ENCODE assay signal across 13 cellular contexts in genomic region chr17:61000911-61001310, GRCh38.
DNase-seq lines count a peak whose midpoint lies in the region; ATAC-seq, FAIRE-seq and TF ChIP-seq lines count a peak whose summit lies in the region.
"Had no signal": no experiment of that assay in that cellular context is flagged by ENCODE, and none has a peak within 500 bp of the region (broad histone marks: within the 10 kb centered on the region; RNA-seq: fewer than 3 reads in every experiment).

No MANE protein-coding gene starts in this region.

- RAD21 ChIA-PET in GM12878 (lab: Charles Lee; ENCODE audit: unreplicated experiment): interaction anchor here (0.8 to 2.3 kb wide), 5 partner anchors 11 to 411 kb away, joined by 3 to 11 read pairs (median 3); no protein-coding TSS in a partner anchor

- CTCF ChIA-PET in GM12878 (lab: Yijun Ruan, JAX): interaction anchor here (0.6 to 1.8 kb wide), 11 partner anchors 8 to 361 kb away, joined by 3 to 11 read pairs (median 5); no protein-coding TSS in a partner anchor

- in situ Hi-C loops in GM12878 (cut with MboI): no loop called here

- no peaks in the 10 kb centered on the region for H3K9me3 ChIP-seq in GM12878 (replicated peaks; ENCODE audit: control insufficient read depth, insufficient read depth, low read length)
- H3K9me3 ChIP-seq: right atrium auricular region had no signal

- H3K9me3 Mint-ChIP-seq in mesothelial cell of epicardium: no peaks in the 10 kb centered on the region
- H3K9me3 Mint-ChIP-seq in naive thymus-derived CD8-positive, alpha-beta T cell: no peaks in the 10 kb centered on the region

- no peaks in the 10 kb centered on the region for H3K27me3 Mint-ChIP-seq in mesothelial cell of epicardium (ENCODE audit: low read depth)
- peaks cover 0 to 1% (median 0%) of the 10 kb centered on the region in 5 donors for H3K27me3 Mint-ChIP-seq in naive thymus-derived CD8-positive, alpha-beta T cell

- DNase-seq in ELR (ENCODE audit: low read depth) (peak; percentile 77), M059J (ENCODE audit: low read depth) (peak; percentile 58), GM12878 (ENCODE audit: low read depth, low spot score) (no peak), mesothelial cell of epicardium (ENCODE audit: low spot score in 2 of 2, unreplicated experiment in 2 of 2) (no peak)
- DNase-seq in naive thymus-derived CD8-positive, alpha-beta T cell: no peak
- no peak for DNase-seq in activated effector memory CD4-positive, alpha-beta T cell treated with Interleukin-2 at 50 U/mL for 16 hours
- DNase-seq: activated CD4-positive, alpha-beta T cell treated with anti-CD3 and anti-CD28 coated beads for 4 hours; NCI-H748 treated with DMSO at 0.1 percent for 48 hours had no signal

- no peak overlapping the region for H2AFZ ChIP-seq in GM12878 (ENCODE audit: control insufficient read depth, low read depth, low read length)

- no peak for TF ChIP-seq POLR2A in GM12878 (IDR thresholded peaks at IDR 0.05; ENCODE audit: low read depth, low read length)

- no peak overlapping the region for H3K27ac ChIP-seq in GM12878 (ENCODE audit: control insufficient read depth, insufficient read depth)
- H3K27ac ChIP-seq: HL-60, right atrium auricular region had no signal

- H3K79me2 ChIP-seq in GM12878 (ENCODE audit: control insufficient read depth, insufficient read depth, low read length): no peaks in the 10 kb centered on the region

- H3K4me3 Mint-ChIP-seq in mesothelial cell of epicardium: no peak overlapping the region
- no peak overlapping the region for H3K4me3 Mint-ChIP-seq in naive thymus-derived CD8-positive, alpha-beta T cell

- POLR2A ChIA-PET in GM12878 (lab: Charles Lee): no interaction called here
- POLR2A ChIA-PET in naive thymus-derived CD8-positive, alpha-beta T cell (lab: Charles Lee): no interaction called here

- WGBS in GM12878 (ENCODE audit: insufficient coverage, insufficient replicate concordance, low lambda C conversion rate, missing lambda C conversion rate): 61% methylated on average over 2 of the region's 2 CpGs

- no peak for TF ChIP-seq EP300 in GM12878 (IDR thresholded peaks at IDR 0.05; ENCODE audit: borderline replicate concordance in 1 of 2, control insufficient read depth in 1 of 2, low read depth in 2 of 2, low read length in 2 of 2)

- H3K27me3 ChIP-seq in GM12878 (replicated peaks in 1 of 2; ENCODE audit: control insufficient read depth in 2 of 2, insufficient read depth in 2 of 2, low read length in 1 of 2): no peaks in the 10 kb centered on the region
- H3K27me3 ChIP-seq: right atrium auricular region had no signal

- peak overlapping the region; percentile 36 for H3K27ac Mint-ChIP-seq in mesothelial cell of epicardium
- H3K27ac Mint-ChIP-seq in naive thymus-derived CD8-positive, alpha-beta T cell: no peak overlapping the region

- no peaks in the 10 kb centered on the region for H3K36me3 ChIP-seq in GM12878 (ENCODE audit: control insufficient read depth in 2 of 2, insufficient read depth in 2 of 2, low read length in 1 of 2)
- H3K36me3 ChIP-seq: right atrium auricular region had no signal

- peaks cover 43% of the 10 kb centered on the region for H3K4me1 Mint-ChIP-seq in mesothelial cell of epicardium
- no peaks in the 10 kb centered on the region for H3K4me1 Mint-ChIP-seq in naive thymus-derived CD8-positive, alpha-beta T cell

- no peak for TF ChIP-seq CTCF in GM12878 (IDR thresholded peaks at IDR 0.05 in 2 of 3, conservative IDR thresholded peaks at IDR 0.05 in 1 of 3; ENCODE audit: control insufficient read depth in 2 of 3, extremely low read depth in 1 of 3, insufficient read depth in 1 of 3, low read depth in 3 of 3, low read length in 3 of 3)
- no peak for TF ChIP-seq CTCF in mesothelial cell of epicardium (IDR thresholded peaks at IDR 0.05; ENCODE audit: unreplicated experiment)

- no peaks in the 10 kb centered on the region for H3K4me1 ChIP-seq in GM12878 (ENCODE audit: control insufficient read depth, insufficient read depth, low read length)
- H3K4me1 ChIP-seq: right atrium auricular region had no signal

- H3K36me3 Mint-ChIP-seq in mesothelial cell of epicardium: peaks cover 8% of the 10 kb centered on the region
- H3K36me3 Mint-ChIP-seq in naive thymus-derived CD8-positive, alpha-beta T cell: peaks cover 2 to 5% (median 4%) of the 10 kb centered on the region in 3 donors

- H3K4me2 ChIP-seq in GM12878 (ENCODE audit: control insufficient read depth, insufficient read depth): no peak overlapping the region

- no TSS peak for BruUV-seq in GM12878 (replicated peaks; lab: Mats Ljungman, UMichigan)

- no peak overlapping the region for H3K4me3 ChIP-seq in GM12878
- H3K4me3 ChIP-seq: right atrium auricular region had no signal

- no peak for ATAC-seq in GM12878
- ATAC-seq in GM21576 (IDR thresholded peaks at IDR 0.05; ENCODE audit: unreplicated experiment): no peak
- no peak for ATAC-seq in GM18868 (IDR thresholded peaks at IDR 0.05; ENCODE audit: unreplicated experiment)
- no peak for ATAC-seq in naive thymus-derived CD8-positive, alpha-beta T cell

- peak; percentile 41 for FAIRE-seq in GM12878 (lab: Jason Lieb, UNC)
- FAIRE-seq: bronchial epithelial cell had no signal

- no peaks in the 10 kb centered on the region for H4K20me1 ChIP-seq in GM12878 (ENCODE audit: control insufficient read depth, insufficient read depth)

- 0 out of 2 replicates have a peak, but pooled peaks have one; percentile 10 for TF ChIP-seq RAD21 in GM12878 (IDR thresholded peaks at IDR 0.05; ENCODE audit: insufficient read depth, low read depth, low read length)

- H3K9ac ChIP-seq in GM12878 (ENCODE audit: control insufficient read depth, insufficient read depth, low read length): no peak overlapping the region

- intact Hi-C loops in GM12878 (cut with micrococcal nuclease; ENCODE audit: unreplicated experiment): loop anchor here (10.0 kb wide), 3 partner anchors 154 to 276 kb away; no protein-coding TSS in a partner anchor

- SMC1A ChIA-PET in GM12878 (lab: Charles Lee; ENCODE audit: uncharacterized antibody, unreplicated experiment): interaction anchor here (0.9 to 2.2 kb wide), 8 partner anchors 12 to 836 kb away, joined by 3 to 6 read pairs (median 4); no protein-coding TSS in a partner anchor

TF ChIP-seq in GM12878, 131 proteins besides CTCF, POLR2A, EP300 and RAD21 (continues in another document):
- TF ChIP-seq FOXK2 (IDR thresholded peaks at IDR 0.05) (no peak), TBL1XR1 (IDR thresholded peaks at IDR 0.05; ENCODE audit: low read depth, low read length) (no peak), NR2C1 (IDR thresholded peaks at IDR 0.05) (no peak), EZH2 (IDR thresholded peaks at IDR 0.05; ENCODE audit: borderline replicate concordance, control insufficient read depth, low read depth, low read length) (no peak), ZBTB40 (IDR thresholded peaks at IDR 0.05; ENCODE audit: borderline replicate concordance) (no peak), ASH2L (IDR thresholded peaks at IDR 0.05; ENCODE audit: borderline replicate concordance, low read depth) (no peak), WRNIP1 (IDR thresholded peaks at IDR 0.05; ENCODE audit: borderline replicate concordance, low read depth, low read length) (no peak), PBX3 (IDR thresholded peaks at IDR 0.05; ENCODE audit: insufficient replicate concordance, low read depth, low read length) (no peak), ETV6 (conservative IDR thresholded peaks at IDR 0.05 in 1 of 2, IDR thresholded peaks at IDR 0.05 in 1 of 2; ENCODE audit: borderline replicate concordance in 1 of 2, low read depth in 1 of 2) (no peak), GABPA (IDR thresholded peaks at IDR 0.05; ENCODE audit: low read depth) (no peak), MAX (IDR thresholded peaks at IDR 0.05; ENCODE audit: low read depth, low read length) (no peak), SREBF2 (IDR thresholded peaks at IDR 0.05; ENCODE audit: low read length) (no peak), CHD2 (IDR thresholded peaks at IDR 0.05; ENCODE audit: borderline replicate concordance, low read depth, low read length) (no peak)

Comparison
In these comparisons a context has a peak if more than half of its experiments do, and no peak if none do; other contexts are left out.
1. DNase-seq: peak in ELR (single experiment) and M059J (single experiment); none in GM12878 (single experiment), mesothelial cell of epicardium (0 of 2), naive thymus-derived CD8-positive, alpha-beta T cell (0 of 10) and activated effector memory CD4-positive, alpha-beta T cell treated with Interleukin-2 at 50 U/mL for 16 hours (single experiment).